Comparison of ENCODE assay signal across 1 cellular context in genomic region chr21:14762734-14763694, GRCh38.
TF ChIP-seq lines count a peak whose summit lies in the region.

No MANE protein-coding gene starts in this region.

TF ChIP-seq in K562, 482 proteins besides CTCF, POLR2A, EP300 and RAD21 (continued from another document and continues in another):
- TF ChIP-seq ZNF354B (CRISPR knock-in tag; IDR thresholded peaks at IDR 0.05) = no peak
- TF ChIP-seq TEAD2 (tag; IDR thresholded peaks at IDR 0.05) = no peak
- TF ChIP-seq ZNF165 (CRISPR knock-in tag; IDR thresholded peaks at IDR 0.05; ENCODE audit: borderline replicate concordance) = no peak
- TF ChIP-seq, protein P1, sequence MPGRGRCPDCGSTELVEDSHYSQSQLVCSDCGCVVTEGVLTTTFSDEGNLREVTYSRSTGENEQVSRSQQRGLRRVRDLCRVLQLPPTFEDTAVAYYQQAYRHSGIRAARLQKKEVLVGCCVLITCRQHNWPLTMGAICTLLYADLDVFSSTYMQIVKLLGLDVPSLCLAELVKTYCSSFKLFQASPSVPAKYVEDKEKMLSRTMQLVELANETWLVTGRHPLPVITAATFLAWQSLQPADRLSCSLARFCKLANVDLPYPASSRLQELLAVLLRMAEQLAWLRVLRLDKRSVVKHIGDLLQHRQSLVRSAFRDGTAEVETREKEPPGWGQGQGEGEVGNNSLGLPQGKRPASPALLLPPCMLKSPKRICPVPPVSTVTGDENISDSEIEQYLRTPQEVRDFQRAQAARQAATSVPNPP (IDR thresholded peaks at IDR 0.05; ENCODE audit: borderline replicate concordance, insufficient read depth, insufficient read length) = no peak
- TF ChIP-seq, protein P2, sequence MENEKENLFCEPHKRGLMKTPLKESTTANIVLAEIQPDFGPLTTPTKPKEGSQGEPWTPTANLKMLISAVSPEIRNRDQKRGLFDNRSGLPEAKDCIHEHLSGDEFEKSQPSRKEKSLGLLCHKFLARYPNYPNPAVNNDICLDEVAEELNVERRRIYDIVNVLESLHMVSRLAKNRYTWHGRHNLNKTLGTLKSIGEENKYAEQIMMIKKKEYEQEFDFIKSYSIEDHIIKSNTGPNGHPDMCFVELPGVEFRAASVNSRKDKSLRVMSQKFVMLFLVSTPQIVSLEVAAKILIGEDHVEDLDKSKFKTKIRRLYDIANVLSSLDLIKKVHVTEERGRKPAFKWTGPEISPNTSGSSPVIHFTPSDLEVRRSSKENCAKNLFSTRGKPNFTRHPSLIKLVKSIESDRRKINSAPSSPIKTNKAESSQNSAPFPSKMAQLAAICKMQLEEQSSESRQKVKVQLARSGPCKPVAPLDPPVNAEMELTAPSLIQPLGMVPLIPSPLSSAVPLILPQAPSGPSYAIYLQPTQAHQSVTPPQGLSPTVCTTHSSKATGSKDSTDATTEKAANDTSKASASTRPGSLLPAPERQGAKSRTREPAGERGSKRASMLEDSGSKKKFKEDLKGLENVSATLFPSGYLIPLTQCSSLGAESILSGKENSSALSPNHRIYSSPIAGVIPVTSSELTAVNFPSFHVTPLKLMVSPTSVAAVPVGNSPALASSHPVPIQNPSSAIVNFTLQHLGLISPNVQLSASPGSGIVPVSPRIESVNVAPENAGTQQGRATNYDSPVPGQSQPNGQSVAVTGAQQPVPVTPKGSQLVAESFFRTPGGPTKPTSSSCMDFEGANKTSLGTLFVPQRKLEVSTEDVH (IDR thresholded peaks at IDR 0.05; ENCODE audit: low read depth, partially characterized antibody) = peak; percentile 39
- no peak for TF ChIP-seq ZZZ3 (IDR thresholded peaks at IDR 0.05)
- no peak for TF ChIP-seq MED1 (CRISPR knock-in tag; IDR thresholded peaks at IDR 0.05; ENCODE audit: borderline replicate concordance)
- no peak for TF ChIP-seq SP2 (IDR thresholded peaks at IDR 0.05; ENCODE audit: extremely low read depth, low read depth, low read length, poor library complexity, severe bottlenecking)
- peak; percentile 94 for TF ChIP-seq FOXM1 (IDR thresholded peaks at IDR 0.05; ENCODE audit: low read depth)
- no peak for TF ChIP-seq FOXM1 (CRISPR knock-in tag; IDR thresholded peaks at IDR 0.05; ENCODE audit: low read depth)
- TF ChIP-seq NEUROD1 (IDR thresholded peaks at IDR 0.05; ENCODE audit: borderline replicate concordance, low read depth, low read length, partially characterized antibody) = peak; percentile 31
- no peak for TF ChIP-seq KAT8 (IDR thresholded peaks at IDR 0.05; ENCODE audit: low read depth)
- TF ChIP-seq HBP1 (CRISPR knock-in tag; IDR thresholded peaks at IDR 0.05) = 0 out of 2 replicates have a peak, but pooled peaks have one; percentile 15
- peak; percentile 84 to 88; a peak in 3 of 4 replicates for TF ChIP-seq FOXK2 (conservative IDR thresholded peaks at IDR 0.05 in 1 of 2, IDR thresholded peaks at IDR 0.05 in 1 of 2; ENCODE audit: low read depth in 2 of 2)
- TF ChIP-seq HES1 (IDR thresholded peaks at IDR 0.05; ENCODE audit: low read depth) = peak; percentile 54; the same call in 1 of the 2 replicates
- TF ChIP-seq, protein P3, sequence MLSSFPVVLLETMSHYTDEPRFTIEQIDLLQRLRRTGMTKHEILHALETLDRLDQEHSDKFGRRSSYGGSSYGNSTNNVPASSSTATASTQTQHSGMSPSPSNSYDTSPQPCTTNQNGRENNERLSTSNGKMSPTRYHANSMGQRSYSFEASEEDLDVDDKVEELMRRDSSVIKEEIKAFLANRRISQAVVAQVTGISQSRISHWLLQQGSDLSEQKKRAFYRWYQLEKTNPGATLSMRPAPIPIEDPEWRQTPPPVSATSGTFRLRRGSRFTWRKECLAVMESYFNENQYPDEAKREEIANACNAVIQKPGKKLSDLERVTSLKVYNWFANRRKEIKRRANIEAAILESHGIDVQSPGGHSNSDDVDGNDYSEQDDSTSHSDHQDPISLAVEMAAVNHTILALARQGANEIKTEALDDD (IDR thresholded peaks at IDR 0.05) = peak; percentile 76
- TF ChIP-seq HSF4 (CRISPR knock-in tag; IDR thresholded peaks at IDR 0.05; ENCODE audit: borderline replicate concordance) = no peak
- peak; percentile 87 for TF ChIP-seq SMARCC2 (IDR thresholded peaks at IDR 0.05; ENCODE audit: low read depth)
- no peak for TF ChIP-seq PHB (CRISPR knock-in tag; IDR thresholded peaks at IDR 0.05)
- no peak for TF ChIP-seq BCL6 (CRISPR knock-in tag; IDR thresholded peaks at IDR 0.05)
- no peak for TF ChIP-seq EZH2 (IDR thresholded peaks at IDR 0.05; ENCODE audit: borderline replicate concordance, low read depth, low read length)
- peak in 1 of 2 experiments; percentile 53; a peak in 1 of 4 replicates for TF ChIP-seq ETV6 (IDR thresholded peaks at IDR 0.05; ENCODE audit: borderline replicate concordance in 1 of 2, low read depth in 2 of 2, low read length in 1 of 2)
- TF ChIP-seq ETV6 (CRISPR knock-in tag; IDR thresholded peaks at IDR 0.05; ENCODE audit: borderline replicate concordance) = no peak
- TF ChIP-seq ZNF699 (CRISPR knock-in tag; IDR thresholded peaks at IDR 0.05; ENCODE audit: insufficient replicate concordance) = no peak
- TF ChIP-seq NFIC (IDR thresholded peaks at IDR 0.05) = peak; percentile 94
- no peak for TF ChIP-seq ZNF347 (CRISPR knock-in tag; IDR thresholded peaks at IDR 0.05; ENCODE audit: low read depth)
- TF ChIP-seq RBFOX2 (IDR thresholded peaks at IDR 0.05; ENCODE audit: low read depth, low read length) = no peak
- TF ChIP-seq DMBX1 (CRISPR knock-in tag; IDR thresholded peaks at IDR 0.05; ENCODE audit: borderline replicate concordance) = peak; percentile 69; the same call in 1 of the 2 replicates
- no peak for TF ChIP-seq ERF (CRISPR knock-in tag; IDR thresholded peaks at IDR 0.05)
- TF ChIP-seq ZNF121 (CRISPR knock-in tag; conservative IDR thresholded peaks at IDR 0.05) = no peak
- no peak for TF ChIP-seq WHSC1 (IDR thresholded peaks at IDR 0.05; ENCODE audit: low read length)
- TF ChIP-seq PRPF4 (IDR thresholded peaks at IDR 0.05; ENCODE audit: insufficient read depth, low read depth, low read length, poor library complexity, severe bottlenecking) = no peak
- no peak for TF ChIP-seq PHTF2 (CRISPR knock-in tag; IDR thresholded peaks at IDR 0.05)
- no peak for TF ChIP-seq HINFP (tag; conservative IDR thresholded peaks at IDR 0.05; ENCODE audit: low read depth)
- TF ChIP-seq, protein P4, sequence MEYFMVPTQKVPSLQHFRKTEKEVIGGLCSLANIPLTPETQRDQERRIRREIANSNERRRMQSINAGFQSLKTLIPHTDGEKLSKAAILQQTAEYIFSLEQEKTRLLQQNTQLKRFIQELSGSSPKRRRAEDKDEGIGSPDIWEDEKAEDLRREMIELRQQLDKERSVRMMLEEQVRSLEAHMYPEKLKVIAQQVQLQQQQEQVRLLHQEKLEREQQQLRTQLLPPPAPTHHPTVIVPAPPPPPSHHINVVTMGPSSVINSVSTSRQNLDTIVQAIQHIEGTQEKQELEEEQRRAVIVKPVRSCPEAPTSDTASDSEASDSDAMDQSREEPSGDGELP (CRISPR knock-in tag; IDR thresholded peaks at IDR 0.05; ENCODE audit: borderline replicate concordance) = no peak
- TF ChIP-seq GTF2A2 (tag; IDR thresholded peaks at IDR 0.05) = no peak
- no peak for TF ChIP-seq E2F6 (IDR thresholded peaks at IDR 0.05; ENCODE audit: borderline replicate concordance in 1 of 2, extremely low read depth in 1 of 2, insufficient read depth in 1 of 2, insufficient read length in 1 of 2, low read depth in 1 of 2, low read length in 1 of 2, poor library complexity in 1 of 2, severe bottlenecking in 1 of 2)
- TF ChIP-seq, protein P5, sequence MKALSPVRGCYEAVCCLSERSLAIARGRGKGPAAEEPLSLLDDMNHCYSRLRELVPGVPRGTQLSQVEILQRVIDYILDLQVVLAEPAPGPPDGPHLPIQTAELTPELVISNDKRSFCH (CRISPR knock-in tag; IDR thresholded peaks at IDR 0.05) = no peak
- TF ChIP-seq, protein P5 (tag; IDR thresholded peaks at IDR 0.05) = no peak
- TF ChIP-seq, protein P6, sequence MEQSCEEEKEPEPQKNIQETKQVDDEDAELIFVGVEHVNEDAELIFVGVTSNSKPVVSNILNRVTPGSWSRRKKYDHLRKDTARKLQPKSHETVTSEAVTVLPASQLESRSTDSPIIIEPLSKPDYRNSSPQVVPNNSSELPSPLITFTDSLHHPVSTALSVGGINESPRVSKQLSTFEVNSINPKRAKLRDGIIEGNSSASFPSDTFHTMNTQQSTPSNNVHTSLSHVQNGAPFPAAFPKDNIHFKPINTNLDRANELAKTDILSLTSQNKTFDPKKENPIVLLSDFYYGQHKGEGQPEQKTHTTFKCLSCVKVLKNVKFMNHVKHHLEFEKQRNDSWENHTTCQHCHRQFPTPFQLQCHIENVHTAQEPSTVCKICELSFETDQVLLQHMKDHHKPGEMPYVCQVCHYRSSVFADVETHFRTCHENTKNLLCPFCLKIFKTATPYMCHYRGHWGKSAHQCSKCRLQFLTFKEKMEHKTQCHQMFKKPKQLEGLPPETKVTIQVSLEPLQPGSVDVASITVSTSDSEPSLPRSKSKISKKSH (CRISPR knock-in tag; IDR thresholded peaks at IDR 0.05) = no peak
- TF ChIP-seq TAF1 (IDR thresholded peaks at IDR 0.05; ENCODE audit: control insufficient read depth, extremely low read depth, insufficient read depth, low read length, severe bottlenecking) = no peak
- peak; percentile 70 for TF ChIP-seq JUND (IDR thresholded peaks at IDR 0.05; ENCODE audit: borderline replicate concordance, low read depth, low read length)
- peak; percentile 63; the same call in 1 of the 3 replicates for TF ChIP-seq JUND (tag; IDR thresholded peaks at IDR 0.05; ENCODE audit: borderline replicate concordance, low read depth, low read length)
- no peak for TF ChIP-seq ZBTB26 (CRISPR knock-in tag; IDR thresholded peaks at IDR 0.05)
- TF ChIP-seq HMGN3 (IDR thresholded peaks at IDR 0.05; ENCODE audit: borderline replicate concordance, extremely low read depth, insufficient read length, low read depth, low read length) = peak; percentile 50
- no peak for TF ChIP-seq HIVEP1 (CRISPR knock-in tag; IDR thresholded peaks at IDR 0.05)
- no peak for TF ChIP-seq KLF13 (tag; IDR thresholded peaks at IDR 0.05; ENCODE audit: borderline replicate concordance, low read depth)
- peak; percentile 13; the same call in 1 of the 2 replicates for TF ChIP-seq MAFF (IDR thresholded peaks at IDR 0.05; ENCODE audit: low read length)
- TF ChIP-seq IRF2 (CRISPR knock-in tag; IDR thresholded peaks at IDR 0.05) = no peak
- TF ChIP-seq DNMT1 (IDR thresholded peaks at IDR 0.05) = no peak
- no peak for TF ChIP-seq HNRNPK (IDR thresholded peaks at IDR 0.05; ENCODE audit: low read depth, low read length, poor library complexity, severe bottlenecking)
- TF ChIP-seq SMAD1 (IDR thresholded peaks at IDR 0.05; ENCODE audit: low read depth, low read length, partially characterized antibody) = peak; percentile 82
- peak; percentile 95 for TF ChIP-seq MTA2 (IDR thresholded peaks at IDR 0.05; ENCODE audit: low read depth)
- no peak for TF ChIP-seq ZNF384 (IDR thresholded peaks at IDR 0.05; ENCODE audit: low read depth, low read length)
- no peak for TF ChIP-seq ZKSCAN3 (CRISPR knock-in tag; IDR thresholded peaks at IDR 0.05)
- no peak for TF ChIP-seq TCFL5 (CRISPR knock-in tag; conservative IDR thresholded peaks at IDR 0.05)
- TF ChIP-seq ZNF184 (CRISPR knock-in tag; IDR thresholded peaks at IDR 0.05) = no peak
- TF ChIP-seq FOSL1 (tag; conservative IDR thresholded peaks at IDR 0.05) = peak; percentile 56
